20 cellular contexts compared by ENCODE assay signal in genomic region chr6:169955796-169956493, GRCh38.
DNase-seq lines count a peak whose midpoint lies in the region; ATAC-seq, FAIRE-seq and TF ChIP-seq lines count a peak whose summit lies in the region.
"Had no signal": no experiment of that assay in that cellular context is flagged by ENCODE, and none has a peak within 500 bp of the region (broad histone marks: within the 10 kb centered on the region; RNA-seq: fewer than 3 reads in every experiment).

No MANE protein-coding gene starts in this region.

- CTCF ChIA-PET in activated naive CD4-positive, alpha-beta T cell treated with anti-CD3 and anti-CD28 coated beads, Interleukin-2, amount 10 ng/mL, durations not matched to agents 7 days and 5 days (lab: Charles Lee), result interaction anchor here (0.8 kb wide), 1 partner anchor 165 kb away, joined by 3 read pairs; no protein-coding TSS in a partner anchor

- H3K27ac ChIP-seq in GM23338 (ENCODE audit: low read depth) (no peak overlapping the region), kidney (ENCODE audit: low read depth in 2 of 2, low read length in 2 of 2) (no peak overlapping the region), prostate gland (no peak overlapping the region)
- H3K27ac ChIP-seq: SK-N-MC had no signal

- no peaks in the 10 kb centered on the region for H3K9me3 ChIP-seq in kidney (ENCODE audit: control insufficient read depth in 1 of 2, low read length in 2 of 2)
- no peaks in the 10 kb centered on the region for H3K9me3 ChIP-seq in prostate gland

- H3K36me3 ChIP-seq in GM23338 (ENCODE audit: insufficient read depth) (no peaks in the 10 kb centered on the region), kidney (ENCODE audit: control insufficient read depth in 1 of 2, insufficient read depth in 2 of 2, low read length in 2 of 2) (no peaks in the 10 kb centered on the region), prostate gland (no peaks in the 10 kb centered on the region)

- DNase-seq in GM23338 (ENCODE audit: low spot score), result no peak
- peak; percentile 89 to 96 for DNase-seq in NOMO-1 (lab: John Stamatoyannopoulos, UW; ENCODE audit: unreplicated experiment in 2 of 2)
- DNase-seq in kidney, result peak; percentile 61
- DNase-seq in stimulated activated CD8-positive, alpha-beta memory T cell treated with anti-CD3 and anti-CD28 coated beads, Interleukin-4, amount 100 ng/mL, for 48 hours, result peak; percentile 12
- no peak for DNase-seq in glutamatergic neuron
- no peak for DNase-seq in prostate gland (ENCODE audit: low spot score)
- DNase-seq in activated naive CD4-positive, alpha-beta T cell treated with anti-CD3 and anti-CD28 coated beads, Interleukin-2, amount 10 ng/mL, durations not matched to agents 7 days and 5 days, result no peak
- DNase-seq: activated CD8-positive, alpha-beta T cell treated with anti-CD3 and anti-CD28 coated beads, Interleukin-2, amount 10 ng/mL, durations not matched to agents 7 days and 5 days; foreskin melanocyte; Karpas-422; naive B cell; NCI-H1417; NCI-H2171 had no signal

- H3K27me3 ChIP-seq in GM23338 (ENCODE audit: insufficient read depth) (no peaks in the 10 kb centered on the region), prostate gland (replicated peaks; ENCODE audit: insufficient read depth) (no peaks in the 10 kb centered on the region)

- H3K4me1 ChIP-seq in GM23338 (ENCODE audit: insufficient read depth), result no peaks in the 10 kb centered on the region; the same call in 1 of the 2 replicates
- H3K4me1 ChIP-seq in kidney (ENCODE audit: control insufficient read depth in 1 of 2, insufficient read depth in 1 of 2, low read depth in 1 of 2, low read length in 2 of 2), result peaks cover 0 to 4% of the 10 kb centered on the region in 2 donors
- H3K4me1 ChIP-seq in prostate gland (replicated peaks), result no peaks in the 10 kb centered on the region

- peaks cover 6% of the 10 kb centered on the region; the same call in 1 of the 2 replicates for H3K9me2 ChIP-seq in GM23338 (ENCODE audit: insufficient read depth)

- H3K9me3 Mint-ChIP-seq in GM23338 (no peaks in the 10 kb centered on the region; the same call in 1 of the 3 replicates), glutamatergic neuron (ENCODE audit: unreplicated experiment) (no peaks in the 10 kb centered on the region)
- no peaks in the 10 kb centered on the region for H3K9me3 Mint-ChIP-seq in activated naive CD4-positive, alpha-beta T cell treated with anti-CD3 and anti-CD28 coated beads, Interleukin-2, amount 10 ng/mL, durations not matched to agents 7 days and 5 days
- H3K9me3 Mint-ChIP-seq: activated T-helper 2 cell treated with anti-CD3 and anti-CD28 coated beads, Interferon-gamma antibody, Interleukin-2, Interleukin-4, amounts not matched to agents 10 μg/mL and 5 μg/mL and 100 μg/mL, durations not matched to agents 14 hours and 24 hours and 36 hours; memory B cell had no signal

- ATAC-seq in GM23338, result peak; percentile 47
- ATAC-seq: activated CD4-positive, CD25-positive, alpha-beta regulatory T cell treated with anti-CD3 and anti-CD28 coated beads, Interleukin-2, amount 50 U/mL, for 24 hours; activated CD8-positive, alpha-beta T cell treated with anti-CD3 and anti-CD28 coated beads, Interleukin-2, amount 10 ng/mL, durations not matched to agents 7 days and 5 days had no signal

- H3K4me3 ChIP-seq in GM23338 (no peak overlapping the region), kidney (ENCODE audit: low read length in 2 of 2) (no peak overlapping the region), prostate gland (no peak overlapping the region)
- H3K4me3 ChIP-seq: SK-N-MC had no signal

- H3K4me1 Mint-ChIP-seq in GM23338 (peaks cover 10% of the 10 kb centered on the region), glutamatergic neuron (ENCODE audit: low read depth, unreplicated experiment) (peaks cover 6% of the 10 kb centered on the region)
- peaks cover 16% of the 10 kb centered on the region for H3K4me1 Mint-ChIP-seq in activated naive CD4-positive, alpha-beta T cell treated with anti-CD3 and anti-CD28 coated beads, Interleukin-2, amount 10 ng/mL, durations not matched to agents 7 days and 5 days

- no peak for TF ChIP-seq CTCF in GM23338 (conservative IDR thresholded peaks at IDR 0.05; ENCODE audit: low read depth in 2 of 2)
- no peak for TF ChIP-seq CTCF in kidney (IDR thresholded peaks at IDR 0.05; ENCODE audit: borderline replicate concordance, extremely low read depth, insufficient read depth)
- no peak for TF ChIP-seq CTCF in glutamatergic neuron (IDR thresholded peaks at IDR 0.05; ENCODE audit: partially characterized antibody, unreplicated experiment)
- TF ChIP-seq CTCF in prostate gland (IDR thresholded peaks at IDR 0.05), result no peak

- peak overlapping the region; percentile 43; the same call in 1 of the 2 replicates for H2AFZ ChIP-seq in GM23338

- no peak overlapping the region for H3K9ac ChIP-seq in kidney (ENCODE audit: low read length in 2 of 2)

- H3K27ac Mint-ChIP-seq in GM23338 (no peak overlapping the region), glutamatergic neuron (ENCODE audit: unreplicated experiment) (no peak overlapping the region)
- no peak overlapping the region for H3K27ac Mint-ChIP-seq in activated naive CD4-positive, alpha-beta T cell treated with anti-CD3 and anti-CD28 coated beads, Interleukin-2, amount 10 ng/mL, durations not matched to agents 7 days and 5 days
- H3K27ac Mint-ChIP-seq: activated CD8-positive, alpha-beta T cell treated with anti-CD3 and anti-CD28 coated beads, Interleukin-2, amount 10 ng/mL, durations not matched to agents 7 days and 5 days; activated T-helper 2 cell treated with anti-CD3 and anti-CD28 coated beads, Interferon-gamma antibody, Interleukin-2, Interleukin-4, amounts not matched to agents 10 μg/mL and 5 μg/mL and 100 μg/mL, durations not matched to agents 14 hours and 24 hours and 36 hours; memory B cell had no signal

- no peaks in the 10 kb centered on the region for H4K20me1 ChIP-seq in GM23338 (replicated peaks; ENCODE audit: insufficient read depth)

- intact Hi-C loops in kidney (cut with DNase I), result no loop called here
- intact Hi-C loops in prostate gland (cut with DNase I), result no loop called here

- H3K36me3 Mint-ChIP-seq in GM23338 (ENCODE audit: low read depth) (no peaks in the 10 kb centered on the region; the same call in 2 of the 3 replicates), glutamatergic neuron (ENCODE audit: unreplicated experiment) (peaks cover 19% of the 10 kb centered on the region)
- H3K36me3 Mint-ChIP-seq in activated naive CD4-positive, alpha-beta T cell treated with anti-CD3 and anti-CD28 coated beads, Interleukin-2, amount 10 ng/mL, durations not matched to agents 7 days and 5 days, result no peaks in the 10 kb centered on the region
- H3K36me3 Mint-ChIP-seq: brain, memory B cell had no signal

- H3K79me2 ChIP-seq in GM23338 (replicated peaks; ENCODE audit: insufficient read depth), result no peaks in the 10 kb centered on the region

- TF ChIP-seq POLR2A in prostate gland (IDR thresholded peaks at IDR 0.05), result no peak

- no peak overlapping the region for H3K4me2 ChIP-seq in GM23338

- H3K4me3 Mint-ChIP-seq in GM23338, result no peak overlapping the region
- no peak overlapping the region for H3K4me3 Mint-ChIP-seq in glutamatergic neuron (ENCODE audit: unreplicated experiment)
- no peak overlapping the region for H3K4me3 Mint-ChIP-seq in activated naive CD4-positive, alpha-beta T cell treated with anti-CD3 and anti-CD28 coated beads, Interleukin-2, amount 10 ng/mL, durations not matched to agents 7 days and 5 days
- H3K4me3 Mint-ChIP-seq: activated CD8-positive, alpha-beta T cell treated with anti-CD3 and anti-CD28 coated beads, Interleukin-2, amount 10 ng/mL, durations not matched to agents 7 days and 5 days; brain; memory B cell had no signal

- WGBS in prostate gland, result 71% methylated on average over 20 of the region's 20 CpGs

- FAIRE-seq in kidney (lab: Jason Lieb, UNC), result no peak
- FAIRE-seq: HTR-8/SVneo, RCC 7860 had no signal

- H3K27me3 Mint-ChIP-seq in GM23338 (ENCODE audit: insufficient read depth, low read depth, poor library complexity) (peaks cover 2% of the 10 kb centered on the region), glutamatergic neuron (ENCODE audit: unreplicated experiment) (peaks cover 3% of the 10 kb centered on the region)
- peaks cover 22% of the 10 kb centered on the region for H3K27me3 Mint-ChIP-seq in activated naive CD4-positive, alpha-beta T cell treated with anti-CD3 and anti-CD28 coated beads, Interleukin-2, amount 10 ng/mL, durations not matched to agents 7 days and 5 days

- H3F3A ChIP-seq in GM23338 (replicated peaks; ENCODE audit: low read depth), result no peaks in the 10 kb centered on the region

TF ChIP-seq in GM23338, 12 proteins besides CTCF, POLR2A, EP300 and RAD21 (continues in another document):
- TF ChIP-seq EZH2 (IDR thresholded peaks at IDR 0.05; ENCODE audit: low read depth, unreplicated experiment) (no peak), CREB1 (CRISPR knock-in tag; IDR thresholded peaks at IDR 0.05; ENCODE audit: low read depth) (no peak), ZNF331 (CRISPR knock-in tag; IDR thresholded peaks at IDR 0.05; ENCODE audit: low read depth) (no peak), STAT1 (IDR thresholded peaks at IDR 0.05; ENCODE audit: unreplicated experiment) (no peak), ZNF114 (CRISPR knock-in tag; IDR thresholded peaks at IDR 0.05) (no peak), NANOG (IDR thresholded peaks at IDR 0.05; ENCODE audit: borderline replicate concordance) (no peak), EZH2phosphoT487 (IDR thresholded peaks at IDR 0.05; ENCODE audit: unreplicated experiment) (no peak), ETS1 (IDR thresholded peaks at IDR 0.05) (no peak)

Comparison
In these comparisons a context has a peak if more than half of its experiments do, and no peak if none do; other contexts are left out.
1. DNase-seq: peak in NOMO-1 (2 of 2), kidney (single experiment) and stimulated activated CD8-positive, alpha-beta memory T cell treated with anti-CD3 and anti-CD28 coated beads, Interleukin-4, amount 100 ng/mL, for 48 hours (single experiment); none in GM23338 (single experiment), glutamatergic neuron (single experiment), prostate gland (single experiment) and activated naive CD4-positive, alpha-beta T cell treated with anti-CD3 and anti-CD28 coated beads, Interleukin-2, amount 10 ng/mL, durations not matched to agents 7 days and 5 days (single experiment).